11 cellular contexts compared by ENCODE assay signal in the genomic region with DNA sequence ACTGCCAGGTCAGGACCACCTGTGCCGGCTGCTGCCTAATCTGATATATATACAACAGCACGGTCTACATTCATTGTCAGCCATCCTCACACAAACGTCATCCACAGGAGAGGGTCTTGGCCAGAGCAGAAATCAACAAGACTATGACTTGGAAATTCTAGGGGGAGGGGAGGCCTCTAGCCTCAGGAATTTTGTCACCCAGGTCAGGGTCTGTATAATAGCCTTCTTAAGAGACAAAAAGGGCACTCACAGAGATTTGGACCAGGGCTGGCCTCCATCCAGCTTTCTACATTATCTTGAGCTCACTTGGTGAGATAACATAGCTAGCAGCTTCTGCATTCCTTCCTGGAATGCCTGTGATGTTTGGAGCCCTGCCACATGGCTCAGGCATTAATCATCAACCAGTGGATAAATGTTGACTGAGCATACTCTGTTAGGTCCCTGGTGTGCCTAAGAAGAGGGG. TPM values are rescaled to one million over a fixed set of nuclear protein-coding genes. Genes with fewer than 3 reads are reported as not detected.
DNase-seq lines count a peak whose midpoint lies in the region; ATAC-seq and TF ChIP-seq lines count a peak whose summit lies in the region.
"Had no signal": no experiment of that assay in that cellular context is flagged by ENCODE, and none has a peak within 500 bp of the region (broad histone marks: within the 10 kb centered on the region; RNA-seq: fewer than 3 reads in every experiment).

No MANE protein-coding gene starts in this region.

- no peak overlapping the region for H3K9ac ChIP-seq in endodermal cell (ENCODE audit: extremely low read depth, low read length, poor library complexity, severe bottlenecking)

- H3K27me3 Mint-ChIP-seq in endodermal cell (ENCODE audit: insufficient read depth), result peaks cover 5% of the 10 kb centered on the region

- WGBS in endodermal cell (ENCODE audit: insufficient coverage in 1 of 2, insufficient read length in 1 of 2), 2 experiments, result 69% methylated on average over 3 of the region's 3 CpGs; no CpG with 5 or more reads in 1 of the 2 experiments
- WGBS in lung, 2 donors, result 28 to 59% methylated on average over 3 of the region's 3 CpGs

- H3K4me3 Mint-ChIP-seq in endodermal cell, result no peak overlapping the region
- H3K4me3 Mint-ChIP-seq: CD8-positive, alpha-beta memory T cell had no signal

- H3K27ac ChIP-seq in AG04450 (ENCODE audit: low read depth, low read length), result peak overlapping the region; percentile 21
- no peak overlapping the region for H3K27ac ChIP-seq in endodermal cell (ENCODE audit: low read depth, low read length)
- no peak overlapping the region for H3K27ac ChIP-seq in lung (ENCODE audit: low read depth in 1 of 2, low read length in 1 of 2)

- CTCF ChIA-PET in AG04450 (lab: Charles Lee), result interaction anchor here (5.8 kb wide), 1 partner anchor 13 kb away, joined by 37 read pairs; no protein-coding TSS in a partner anchor

- H3K4me1 ChIP-seq in endodermal cell (ENCODE audit: control insufficient read depth, insufficient read depth, low read length) (peaks cover 9% of the 10 kb centered on the region), lung (ENCODE audit: control insufficient read depth in 2 of 2, insufficient read depth in 2 of 2, low read length in 2 of 2) (peaks cover 4 to 7% of the 10 kb centered on the region in 2 donors)

- H3K9me3 ChIP-seq in AG04450 (ENCODE audit: control insufficient read depth, insufficient read depth, low read length) (peaks cover 3% of the 10 kb centered on the region; the same call in 1 of the 2 replicates), endodermal cell (ENCODE audit: control insufficient read depth, low read length) (peaks cover 7% of the 10 kb centered on the region), lung (ENCODE audit: control insufficient read depth in 2 of 2, insufficient read depth in 1 of 2, low read length in 1 of 2) (no peaks in the 10 kb centered on the region)

- TF ChIP-seq CTCF in AG04450 (IDR thresholded peaks at IDR 0.05; ENCODE audit: low read depth, low read length) (no peak), endodermal cell (conservative IDR thresholded peaks at IDR 0.05) (no peak), lung (IDR thresholded peaks at IDR 0.05; ENCODE audit: control extremely low read depth, extremely low read depth) (no peak)

- peak overlapping the region; percentile 92 for H3K27ac Mint-ChIP-seq in endodermal cell
- H3K27ac Mint-ChIP-seq: CD8-positive, alpha-beta memory T cell had no signal

- DNase-seq in AG04450 (ENCODE audit: low read depth, low spot score), result peak; percentile 86
- peak; percentile 94 for DNase-seq in NCI-H226
- DNase-seq in endodermal cell, result peak; percentile 79
- peak; percentile 90 for DNase-seq in lung (ENCODE audit: low spot score)
- no peak for DNase-seq in NCI-H1436 (lab: John Stamatoyannopoulos, UW)
- DNase-seq in pons (ENCODE audit: low spot score), result no peak
- DNase-seq: activated naive CD4-positive, alpha-beta T cell treated with anti-CD3 and anti-CD28 coated beads, Interleukin-2, amount 50 U/mL, for 16 hours; CD8-positive, alpha-beta memory T cell; stimulated activated naive CD4-positive, alpha-beta T cell had no signal

- H3K27me3 ChIP-seq in AG04450 (ENCODE audit: control insufficient read depth, insufficient read depth, low read length) (no peaks in the 10 kb centered on the region), endodermal cell (ENCODE audit: control insufficient read depth, insufficient read depth, low read length, poor library complexity, severe bottlenecking) (no peaks in the 10 kb centered on the region), lung (ENCODE audit: control insufficient read depth, insufficient read depth) (no peaks in the 10 kb centered on the region)

- H3K4me1 Mint-ChIP-seq in endodermal cell, result peaks cover 31% of the 10 kb centered on the region
- H3K4me1 Mint-ChIP-seq: CD8-positive, alpha-beta memory T cell had no signal

- POLR2A ChIA-PET in AG04450 (lab: Yijun Ruan, JAX), result interaction anchor here (0.6 kb wide), 1 partner anchor 871 kb away, joined by 4 read pairs; no protein-coding TSS in a partner anchor

- peak; percentile 70 for ATAC-seq in lung (ENCODE audit: insufficient read depth, low FRiP score)
- no peak for ATAC-seq in GM18519 (IDR thresholded peaks at IDR 0.05; ENCODE audit: low FRiP score, unreplicated experiment)
- ATAC-seq in HG03159 (IDR thresholded peaks at IDR 0.05; ENCODE audit: unreplicated experiment), result no peak

- no peaks in the 10 kb centered on the region for H3K36me3 ChIP-seq in endodermal cell (ENCODE audit: control insufficient read depth, insufficient read depth, low read length)
- no peaks in the 10 kb centered on the region for H3K36me3 ChIP-seq in lung (ENCODE audit: control insufficient read depth in 2 of 2, insufficient read depth in 2 of 2, low read length in 2 of 2)

- H3K36me3 Mint-ChIP-seq in endodermal cell (ENCODE audit: low read depth), result no peaks in the 10 kb centered on the region
- H3K36me3 Mint-ChIP-seq: CD8-positive, alpha-beta memory T cell had no signal

- H3K4me3 ChIP-seq in AG04450 (ENCODE audit: low read depth, low read length), result no peak overlapping the region
- H3K4me3 ChIP-seq in endodermal cell (ENCODE audit: low read length), result peak overlapping the region; percentile 54
- H3K4me3 ChIP-seq in lung, result no peak overlapping the region

- H3K9me3 Mint-ChIP-seq in endodermal cell, result peaks cover 9% of the 10 kb centered on the region
- H3K9me3 Mint-ChIP-seq: CD8-positive, alpha-beta memory T cell had no signal

RNA-seq across cellular contexts. Expression of a gene that starts 50.4 kb away (rescaled TPM):
- polyA plus RNA-seq in AG04450 (2011; rRNA removed), result 40.2 and 44.7 TPM in 2 replicates
- 69.9 and 97.6 TPM in 2 replicates for polyA minus RNA-seq in AG04450 (2011; rRNA and poly(A)+ RNA removed)
- total RNA-seq in endodermal cell, result 10 to 100 TPM; 33.8 to 41.6 TPM
- 35.4 TPM for polyA plus RNA-seq in endodermal cell (2013, experiment 1 of 2)
- 34.4 TPM for polyA plus RNA-seq in endodermal cell (2013, experiment 2 of 2)
- total RNA-seq in lung, result 10 to 100 TPM; 30.2 to 45.7 TPM
- 10 to 100 TPM; 12.2 to 35.0 TPM for polyA plus RNA-seq in lung

Comparison
In these comparisons a context has a peak if more than half of its experiments do, and no peak if none do; other contexts are left out.
1. DNase-seq: peak in AG04450 (single experiment), NCI-H226 (single experiment), endodermal cell (single experiment) and lung (single experiment); none in NCI-H1436 (single experiment) and pons (single experiment).